ENCODE assay signal across 9 cellular contexts in the genomic region with DNA sequence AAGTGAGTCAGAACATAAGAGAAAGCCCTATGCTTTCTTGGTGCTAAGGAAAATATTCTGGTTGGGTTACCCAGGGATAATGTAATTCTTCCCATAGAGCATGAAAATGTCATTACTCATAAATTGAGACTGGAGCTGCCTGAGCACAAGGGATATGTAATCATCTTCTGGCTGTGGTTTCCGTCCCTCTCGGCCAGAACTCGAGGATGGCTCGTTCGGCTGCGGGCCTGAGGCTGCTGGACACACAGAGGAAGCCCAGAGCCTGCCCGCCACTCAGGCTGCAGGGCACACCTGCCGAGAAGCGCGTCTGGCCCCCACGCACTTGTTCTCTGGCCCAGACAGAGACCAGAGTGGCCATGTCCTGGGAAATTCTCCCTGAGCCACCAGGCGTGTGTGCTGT.
DNase-seq lines count a peak whose midpoint lies in the region; ATAC-seq, FAIRE-seq and TF ChIP-seq lines count a peak whose summit lies in the region.
"Had no signal": no experiment of that assay in that cellular context is flagged by ENCODE, and none has a peak within 500 bp of the region (broad histone marks: within the 10 kb centered on the region; RNA-seq: fewer than 3 reads in every experiment).

No MANE protein-coding gene starts in this region.

- no peaks in the 10 kb centered on the region for H3K9me3 Mint-ChIP-seq in activated naive CD4-positive, alpha-beta T cell treated with anti-CD3 and anti-CD28 coated beads, Interleukin-2, amount 10 ng/mL, durations not matched to agents 7 days and 5 days
- no peaks in the 10 kb centered on the region for H3K9me3 Mint-ChIP-seq in stimulated activated naive CD8-positive, alpha-beta T cell treated with anti-CD3 and anti-CD28 coated beads, Interleukin-15, amount 100 ng/mL, for 72 hours
- H3K9me3 Mint-ChIP-seq in activated T-helper 2 cell treated with anti-CD3 and anti-CD28 coated beads, Interferon-gamma antibody, Interleukin-2, Interleukin-4, amounts not matched to agents 10 μg/mL and 5 μg/mL and 100 μg/mL, durations not matched to agents 14 hours and 24 hours and 36 hours, result no peaks in the 10 kb centered on the region

- H3K27me3 ChIP-seq in adrenal gland (no peaks in the 10 kb centered on the region), psoas muscle (ENCODE audit: insufficient read depth in 3 of 3, low read length in 2 of 3) (no peaks in the 10 kb centered on the region)

- 70 to 79% (median 75%) methylated on average over 11 to 12 of the region's 12 CpGs for WGBS in adrenal gland, 4 donors
- WGBS in psoas muscle, 3 donors, result 9 to 11% (median 10%) methylated on average over 12 of the region's 12 CpGs

- CTCF ChIA-PET in activated naive CD4-positive, alpha-beta T cell treated with anti-CD3 and anti-CD28 coated beads, Interleukin-2, amount 10 ng/mL, durations not matched to agents 7 days and 5 days (lab: Charles Lee), result no interaction called here

- H3K27me3 Mint-ChIP-seq in activated naive CD4-positive, alpha-beta T cell treated with anti-CD3 and anti-CD28 coated beads, Interleukin-2, amount 10 ng/mL, durations not matched to agents 7 days and 5 days, result peaks cover 3% of the 10 kb centered on the region
- H3K27me3 Mint-ChIP-seq in stimulated activated naive CD8-positive, alpha-beta T cell treated with anti-CD3 and anti-CD28 coated beads, Interleukin-15, amount 100 ng/mL, for 72 hours, result no peaks in the 10 kb centered on the region
- no peaks in the 10 kb centered on the region for H3K27me3 Mint-ChIP-seq in activated T-helper 2 cell treated with anti-CD3 and anti-CD28 coated beads, Interferon-gamma antibody, Interleukin-2, Interleukin-4, amounts not matched to agents 10 μg/mL and 5 μg/mL and 100 μg/mL, durations not matched to agents 14 hours and 24 hours and 36 hours (ENCODE audit: low read depth)

- no peak overlapping the region for H3K27ac Mint-ChIP-seq in activated naive CD4-positive, alpha-beta T cell treated with anti-CD3 and anti-CD28 coated beads, Interleukin-2, amount 10 ng/mL, durations not matched to agents 7 days and 5 days
- H3K27ac Mint-ChIP-seq in stimulated activated naive CD8-positive, alpha-beta T cell treated with anti-CD3 and anti-CD28 coated beads, Interleukin-15, amount 100 ng/mL, for 72 hours, result no peak overlapping the region
- H3K27ac Mint-ChIP-seq in activated T-helper 2 cell treated with anti-CD3 and anti-CD28 coated beads, Interferon-gamma antibody, Interleukin-2, Interleukin-4, amounts not matched to agents 10 μg/mL and 5 μg/mL and 100 μg/mL, durations not matched to agents 14 hours and 24 hours and 36 hours, result no peak overlapping the region

- FAIRE-seq in D721Med (lab: Jason Lieb, UNC), result no peak

- no peaks in the 10 kb centered on the region for H3K9me3 ChIP-seq in adrenal gland (replicated peaks in 1 of 3)
- no peaks in the 10 kb centered on the region for H3K9me3 ChIP-seq in psoas muscle

- no peak overlapping the region for H3K4me3 ChIP-seq in adrenal gland
- H3K4me3 ChIP-seq in psoas muscle, result no peak overlapping the region

- DNase-seq in Daoy (ENCODE audit: low read depth) (peak; percentile 79), adrenal gland (peak in 6 of 7 donors; percentile 21 to 68 (median 26)), foreskin melanocyte (peak; percentile 57), psoas muscle (peak; percentile 76 to 87), D721Med (ENCODE audit: insufficient read length, low spot score) (no peak)
- DNase-seq in activated naive CD4-positive, alpha-beta T cell treated with anti-CD3 and anti-CD28 coated beads, Interleukin-2, amount 10 ng/mL, durations not matched to agents 7 days and 5 days, result no peak
- DNase-seq in stimulated activated naive CD8-positive, alpha-beta T cell treated with anti-CD3 and anti-CD28 coated beads, Interleukin-15, amount 100 ng/mL, for 72 hours, result no peak
- DNase-seq in activated T-helper 2 cell treated with anti-CD3 and anti-CD28 coated beads, Interferon-gamma antibody, Interleukin-2, Interleukin-4, amounts not matched to agents 10 μg/mL and 5 μg/mL and 100 μg/mL, durations not matched to agents 14 hours and 24 hours and 36 hours (ENCODE audit: low spot score), result no peak
- DNase-seq: activated CD8-positive, alpha-beta memory T cell treated with anti-CD3 and anti-CD28 coated beads, Interleukin-2, amount 50 U/mL, for 48 hours had no signal

- H3K4me3 Mint-ChIP-seq in activated naive CD4-positive, alpha-beta T cell treated with anti-CD3 and anti-CD28 coated beads, Interleukin-2, amount 10 ng/mL, durations not matched to agents 7 days and 5 days, result no peak overlapping the region
- no peak overlapping the region for H3K4me3 Mint-ChIP-seq in stimulated activated naive CD8-positive, alpha-beta T cell treated with anti-CD3 and anti-CD28 coated beads, Interleukin-15, amount 100 ng/mL, for 72 hours
- no peak overlapping the region for H3K4me3 Mint-ChIP-seq in activated T-helper 2 cell treated with anti-CD3 and anti-CD28 coated beads, Interferon-gamma antibody, Interleukin-2, Interleukin-4, amounts not matched to agents 10 μg/mL and 5 μg/mL and 100 μg/mL, durations not matched to agents 14 hours and 24 hours and 36 hours (ENCODE audit: low read depth)

- intact Hi-C loops in adrenal gland (cut with DNase I), result no loop called here
- intact Hi-C loops in psoas muscle (cut with DNase I), result no loop called here
- intact Hi-C loops in activated T-helper 2 cell treated with anti-CD3 and anti-CD28 coated beads, Interferon-gamma antibody, Interleukin-2, Interleukin-4, amounts not matched to agents 10 μg/mL and 5 μg/mL and 100 μg/mL, durations not matched to agents 14 hours and 24 hours and 36 hours (cut with micrococcal nuclease), result no loop called here

- H3K36me3 ChIP-seq in adrenal gland (replicated peaks in 1 of 2) (no peaks in the 10 kb centered on the region), psoas muscle (ENCODE audit: insufficient read depth in 1 of 2, low read depth in 1 of 2) (no peaks in the 10 kb centered on the region)

- peaks cover 2% of the 10 kb centered on the region for H3K4me1 Mint-ChIP-seq in activated naive CD4-positive, alpha-beta T cell treated with anti-CD3 and anti-CD28 coated beads, Interleukin-2, amount 10 ng/mL, durations not matched to agents 7 days and 5 days
- H3K4me1 Mint-ChIP-seq in stimulated activated naive CD8-positive, alpha-beta T cell treated with anti-CD3 and anti-CD28 coated beads, Interleukin-15, amount 100 ng/mL, for 72 hours, result no peaks in the 10 kb centered on the region
- H3K4me1 Mint-ChIP-seq in activated T-helper 2 cell treated with anti-CD3 and anti-CD28 coated beads, Interferon-gamma antibody, Interleukin-2, Interleukin-4, amounts not matched to agents 10 μg/mL and 5 μg/mL and 100 μg/mL, durations not matched to agents 14 hours and 24 hours and 36 hours (ENCODE audit: low read depth), result no peaks in the 10 kb centered on the region

- peak overlapping the region in 3 of 5 donors; percentile 33 to 81 (median 66) for H3K27ac ChIP-seq in adrenal gland
- H3K27ac ChIP-seq in psoas muscle, result peak overlapping the region; percentile 88

- H3K36me3 Mint-ChIP-seq in activated naive CD4-positive, alpha-beta T cell treated with anti-CD3 and anti-CD28 coated beads, Interleukin-2, amount 10 ng/mL, durations not matched to agents 7 days and 5 days, result no peaks in the 10 kb centered on the region
- H3K36me3 Mint-ChIP-seq in activated T-helper 2 cell treated with anti-CD3 and anti-CD28 coated beads, Interferon-gamma antibody, Interleukin-2, Interleukin-4, amounts not matched to agents 10 μg/mL and 5 μg/mL and 100 μg/mL, durations not matched to agents 14 hours and 24 hours and 36 hours (ENCODE audit: low read depth), result no peaks in the 10 kb centered on the region

- H3K4me1 ChIP-seq in adrenal gland (replicated peaks in 1 of 2) (peaks cover 9 to 23% of the 10 kb centered on the region in 2 donors), psoas muscle (peaks cover 39% of the 10 kb centered on the region)

- ATAC-seq in psoas muscle, result peak; percentile 88 to 92 (median 90)
- ATAC-seq in stimulated activated naive CD8-positive, alpha-beta T cell treated with anti-CD3 and anti-CD28 coated beads, Interleukin-15, amount 100 ng/mL, for 72 hours, result no peak

- TF ChIP-seq POLR2A in adrenal gland (IDR thresholded peaks at IDR 0.05), result no peak

- TF ChIP-seq CTCF in adrenal gland (IDR thresholded peaks at IDR 0.05) (no peak), psoas muscle (IDR thresholded peaks at IDR 0.05) (no peak), D721Med (IDR thresholded peaks at IDR 0.05; ENCODE audit: insufficient read depth, missing control alignments) (no peak)

Comparison
In these comparisons a context has a peak if more than half of its experiments do, and no peak if none do; other contexts are left out.
1. DNase-seq: peak in Daoy (single experiment), adrenal gland (6 of 7), foreskin melanocyte (single experiment) and psoas muscle (2 of 2); none in activated naive CD4-positive, alpha-beta T cell treated with anti-CD3 and anti-CD28 coated beads, Interleukin-2, amount 10 ng/mL, durations not matched to agents 7 days and 5 days (single experiment), stimulated activated naive CD8-positive, alpha-beta T cell treated with anti-CD3 and anti-CD28 coated beads, Interleukin-15, amount 100 ng/mL, for 72 hours (0 of 2), activated T-helper 2 cell treated with anti-CD3 and anti-CD28 coated beads, Interferon-gamma antibody, Interleukin-2, Interleukin-4, amounts not matched to agents 10 μg/mL and 5 μg/mL and 100 μg/mL, durations not matched to agents 14 hours and 24 hours and 36 hours (single experiment) and D721Med (single experiment).